ENCODE assay signal across 8 cellular contexts in the genomic region with DNA sequence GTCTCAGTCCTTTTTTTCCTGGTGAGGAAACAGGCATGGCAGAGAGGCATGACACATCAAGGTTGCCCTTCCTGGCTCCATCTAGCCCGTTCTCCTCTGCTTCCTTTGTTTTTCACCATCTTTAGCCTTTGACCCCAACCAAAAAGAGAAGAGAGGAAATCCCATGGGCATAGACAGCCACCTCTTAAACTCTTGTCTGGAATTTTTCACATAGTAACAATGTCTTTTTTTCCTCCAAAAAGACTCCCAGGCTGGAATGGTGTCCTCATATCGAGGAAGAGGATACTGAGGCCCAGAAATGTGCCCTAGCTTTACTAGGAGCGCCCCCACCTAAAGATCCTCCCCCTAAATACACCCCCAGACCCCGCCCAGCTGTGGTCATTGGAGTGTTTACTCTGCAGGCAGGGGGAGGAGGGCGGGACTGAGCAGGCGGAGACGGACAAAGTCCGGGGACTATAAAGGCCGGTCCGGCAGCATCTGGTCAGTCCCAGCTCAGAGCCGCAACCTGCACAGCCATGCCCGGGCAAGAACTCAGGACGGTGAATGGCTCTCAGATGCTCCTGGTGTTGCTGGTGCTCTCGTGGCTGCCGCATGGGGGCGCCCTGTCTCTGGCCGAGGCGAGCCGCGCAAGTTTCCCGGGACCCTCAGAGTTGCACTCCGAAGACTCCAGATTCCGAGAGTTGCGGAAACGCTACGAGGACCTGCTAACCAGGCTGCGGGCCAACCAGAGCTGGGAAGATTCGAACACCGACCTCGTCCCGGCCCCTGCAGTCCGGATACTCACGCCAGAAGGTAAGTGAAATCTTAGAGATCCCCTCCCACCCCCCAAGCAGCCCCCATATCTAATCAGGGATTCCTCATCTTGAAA. TPM values are rescaled to one million over a fixed set of nuclear protein-coding genes. Genes with fewer than 3 reads are reported as not detected.
DNase-seq lines count a peak whose midpoint lies in the region; ATAC-seq and TF ChIP-seq lines count a peak whose summit lies in the region.

A gene with protein sequence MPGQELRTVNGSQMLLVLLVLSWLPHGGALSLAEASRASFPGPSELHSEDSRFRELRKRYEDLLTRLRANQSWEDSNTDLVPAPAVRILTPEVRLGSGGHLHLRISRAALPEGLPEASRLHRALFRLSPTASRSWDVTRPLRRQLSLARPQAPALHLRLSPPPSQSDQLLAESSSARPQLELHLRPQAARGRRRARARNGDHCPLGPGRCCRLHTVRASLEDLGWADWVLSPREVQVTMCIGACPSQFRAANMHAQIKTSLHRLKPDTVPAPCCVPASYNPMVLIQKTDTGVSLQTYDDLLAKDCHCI (plus strand): TSS at position 484 of the 868 bp plus-strand sequence. CDS start 32 bp downstream, at position 516.

- TF ChIP-seq CTCF in HL-60 (IDR thresholded peaks at IDR 0.05; ENCODE audit: insufficient read depth, low read length) (peak; percentile 33), WI38 (IDR thresholded peaks at IDR 0.05; ENCODE audit: low read depth, low read length) (peak; percentile 77), fibroblast of pulmonary artery (IDR thresholded peaks at IDR 0.05; ENCODE audit: low read length, missing control alignments) (peak; percentile 61), neutrophil (IDR thresholded peaks at IDR 0.05) (peak; percentile 61)

- H3K4me3 ChIP-seq in HL-60 (replicated peaks; ENCODE audit: insufficient read depth, low read length): no peak within 1 kb of the TSS
- peak within 1 kb of the TSS; percentile 74 for H3K4me3 ChIP-seq in WI38 (ENCODE audit: low read depth, low read length)
- H3K4me3 ChIP-seq in fibroblast of pulmonary artery (replicated peaks; ENCODE audit: low read depth, low read length): peak within 1 kb of the TSS; percentile 83
- H3K4me3 ChIP-seq in neutrophil (ENCODE audit: low read depth in 1 of 2, low read length in 1 of 2): no peak within 1 kb of the TSS

- H3K9me3 Mint-ChIP-seq in T-helper 2 cell treated with Interferon-gamma antibody and Interleukin-4, amounts not matched to agents 5 μg/mL and 100 μg/mL, for 36 hours: no peaks in the 10 kb centered on the region

- peaks cover 28% of the 10 kb centered on the region for H3K36me3 ChIP-seq in neutrophil

- no peaks in the 10 kb centered on the region for H3K36me3 Mint-ChIP-seq in T-helper 2 cell treated with Interferon-gamma antibody and Interleukin-4, amounts not matched to agents 5 μg/mL and 100 μg/mL, for 36 hours (ENCODE audit: low read depth)

- H3K4me3 Mint-ChIP-seq in T-helper 2 cell treated with Interferon-gamma antibody and Interleukin-4, amounts not matched to agents 5 μg/mL and 100 μg/mL, for 36 hours: no peak within 1 kb of the TSS

- DNase-seq in Caki2 (ENCODE audit: low read depth): peak; percentile 97
- DNase-seq in HL-60 (ENCODE audit: low read depth in 1 of 2, low spot score in 1 of 2): no peak
- DNase-seq in fibroblast of pulmonary artery (ENCODE audit: low read depth): peak; percentile 94
- DNase-seq in DMS79 treated with DMSO at 0.1 percent for 48 hours (lab: John Stamatoyannopoulos, UW): no peak
- no peak for DNase-seq in T-helper 2 cell treated with Interferon-gamma antibody and Interleukin-4, amounts not matched to agents 5 μg/mL and 100 μg/mL, for 36 hours (ENCODE audit: low spot score)

- H3K27me3 ChIP-seq in HL-60 (ENCODE audit: insufficient read depth, poor library complexity, severe bottlenecking): peaks cover 7% of the 10 kb centered on the region
- H3K27me3 ChIP-seq in neutrophil: peaks cover 51% of the 10 kb centered on the region

- no peak within 1 kb of the TSS for H3K27ac ChIP-seq in HL-60 (replicated peaks)
- H3K27ac ChIP-seq in neutrophil: no peak within 1 kb of the TSS

- H3K4me1 ChIP-seq in neutrophil (ENCODE audit: control insufficient read depth in 1 of 2, insufficient read depth in 1 of 2, low read depth in 1 of 2, low read length in 1 of 2): peaks cover 34 to 39% of the 10 kb centered on the region in 2 experiments

- no peak within 1 kb of the TSS for H3K27ac Mint-ChIP-seq in T-helper 2 cell treated with Interferon-gamma antibody and Interleukin-4, amounts not matched to agents 5 μg/mL and 100 μg/mL, for 36 hours

- in situ Hi-C loops in Caki2 (cut with HindIII; ENCODE audit: low pct_unique_long_range_greater_than_20kb, low sequenced_read_pairs): no loop called here

- ATAC-seq in GM21737 (IDR thresholded peaks at IDR 0.05; ENCODE audit: unreplicated experiment): no peak

- no peaks in the 10 kb centered on the region for H3K9me3 ChIP-seq in neutrophil

- H3K27me3 Mint-ChIP-seq in T-helper 2 cell treated with Interferon-gamma antibody and Interleukin-4, amounts not matched to agents 5 μg/mL and 100 μg/mL, for 36 hours (ENCODE audit: low read depth): peaks cover 54% of the 10 kb centered on the region

- peaks cover 4% of the 10 kb centered on the region for H3K4me1 Mint-ChIP-seq in T-helper 2 cell treated with Interferon-gamma antibody and Interleukin-4, amounts not matched to agents 5 μg/mL and 100 μg/mL, for 36 hours (ENCODE audit: low read depth)

RNA-seq across cellular contexts. Expression of the gene that starts here (rescaled TPM):
- 349 and 410 TPM in 2 replicates for total RNA-seq in Caki2 (2014; rRNA removed; shearing (Covaris generic); ENCODE audit: low replicate concordance)

Comparison
In these comparisons a context has a peak if more than half of its experiments do, and no peak if none do; other contexts are left out.
1. DNase-seq: peak in Caki2 (single experiment) and fibroblast of pulmonary artery (single experiment); none in HL-60 (0 of 2), DMS79 treated with DMSO at 0.1 percent for 48 hours (single experiment) and T-helper 2 cell treated with Interferon-gamma antibody and Interleukin-4, amounts not matched to agents 5 μg/mL and 100 μg/mL, for 36 hours (single experiment).
2. H3K4me3 ChIP-seq: peak in WI38 (single experiment) and fibroblast of pulmonary artery (single experiment); none in HL-60 (single experiment) and neutrophil (0 of 2).
3. Peak in every context shown above with its lines, with median percentiles within 50 percentile points of each other: CTCF ChIP-seq.